8 cellular contexts compared by ENCODE assay signal in genomic region chr6:134178230-134179044, GRCh38.
A peak's percentile ranks its signal among the peaks of the same experiment; 100 is the strongest.
DNase-seq lines count a peak whose midpoint lies in the region; ATAC-seq, FAIRE-seq and TF ChIP-seq lines count a peak whose summit lies in the region.

No MANE protein-coding gene starts in this region.

- peak; percentile 26 for FAIRE-seq in astrocyte (lab: Jason Lieb, UNC)

- ATAC-seq in right cardiac atrium (peak; percentile 58 to 75), upper lobe of left lung (ENCODE audit: low FRiP score in 2 of 2) (peak; percentile 53 to 77), HG02763 (IDR thresholded peaks at IDR 0.05; ENCODE audit: unreplicated experiment) (no peak)

- H3K27ac Mint-ChIP-seq in T-helper 2 cell treated with Interferon-gamma antibody and Interleukin-4, amounts not matched to agents 5 μg/mL and 100 μg/mL, for 36 hours = peak overlapping the region; percentile 87
- H3K27ac Mint-ChIP-seq in astrocyte (ENCODE audit: unreplicated experiment) = peak overlapping the region; percentile 48

- H3K9me3 ChIP-seq in astrocyte (ENCODE audit: insufficient read depth, low read depth, low read length) (no peaks in the 10 kb centered on the region), right cardiac atrium (ENCODE audit: control insufficient read depth, low read length) (no peaks in the 10 kb centered on the region), prostate gland (no peaks in the 10 kb centered on the region), upper lobe of left lung (no peaks in the 10 kb centered on the region)

- H3K36me3 ChIP-seq in GM06990 (ENCODE audit: control insufficient read depth, insufficient read depth, low read length) = no peaks in the 10 kb centered on the region
- peaks cover 5% of the 10 kb centered on the region for H3K36me3 ChIP-seq in astrocyte (ENCODE audit: insufficient read depth, low read length)
- H3K36me3 ChIP-seq in prostate gland = no peaks in the 10 kb centered on the region
- peaks cover 0 to 5% (median 2%) of the 10 kb centered on the region in 4 donors for H3K36me3 ChIP-seq in upper lobe of left lung

- no peaks in the 10 kb centered on the region for H3K9me3 Mint-ChIP-seq in T-helper 2 cell treated with Interferon-gamma antibody and Interleukin-4, amounts not matched to agents 5 μg/mL and 100 μg/mL, for 36 hours
- H3K9me3 Mint-ChIP-seq in astrocyte (ENCODE audit: unreplicated experiment) = no peaks in the 10 kb centered on the region

- peaks cover 13% of the 10 kb centered on the region for H3K79me2 ChIP-seq in astrocyte (ENCODE audit: insufficient read depth, low read length)

- WGBS in right cardiac atrium = under 1% methylated on average over 28 of the region's 28 CpGs
- 10% methylated on average over 28 of the region's 28 CpGs for WGBS in prostate gland
- WGBS in upper lobe of left lung, 2 donors = 3 to 6% methylated on average over 25 to 28 of the region's 28 CpGs

- peaks cover 11% of the 10 kb centered on the region for H4K20me1 ChIP-seq in astrocyte (ENCODE audit: insufficient read depth, low read length)

- H3K9ac ChIP-seq in astrocyte (ENCODE audit: low read length) = peak overlapping the region; percentile 71

- DNase-seq in GM06990 (ENCODE audit: extremely low read depth, insufficient read length) = peak; percentile 35
- DNase-seq in LHCN-M2 (ENCODE audit: low read depth) = peak; percentile 90
- DNase-seq in T-helper 2 cell treated with Interferon-gamma antibody and Interleukin-4, amounts not matched to agents 5 μg/mL and 100 μg/mL, for 36 hours (ENCODE audit: low spot score) = peak; percentile 67
- DNase-seq in astrocyte (ENCODE audit: low read depth) = peak; percentile 87
- peak; percentile 81 to 89 (median 87) for DNase-seq in right cardiac atrium
- peak; percentile 76 for DNase-seq in prostate gland (ENCODE audit: low spot score)
- peak; percentile 45 to 91 for DNase-seq in upper lobe of left lung

- H3K4me3 Mint-ChIP-seq in T-helper 2 cell treated with Interferon-gamma antibody and Interleukin-4, amounts not matched to agents 5 μg/mL and 100 μg/mL, for 36 hours = peak overlapping the region; percentile 95
- peak overlapping the region; percentile 35 for H3K4me3 Mint-ChIP-seq in astrocyte (ENCODE audit: unreplicated experiment)

- peaks cover 36% of the 10 kb centered on the region for H3K4me1 Mint-ChIP-seq in T-helper 2 cell treated with Interferon-gamma antibody and Interleukin-4, amounts not matched to agents 5 μg/mL and 100 μg/mL, for 36 hours (ENCODE audit: low read depth)
- peaks cover 13% of the 10 kb centered on the region for H3K4me1 Mint-ChIP-seq in astrocyte (ENCODE audit: low read depth, unreplicated experiment)

- intact Hi-C loops in right cardiac atrium (cut with DNase I) (loop anchor here (2.0 to 10.0 kb wide), 6 partner anchors 336 to 706 kb away; no protein-coding TSS in a partner anchor), prostate gland (cut with DNase I) (loop anchor here (1.0 kb wide), 1 partner anchor 460 kb away; no protein-coding TSS in a partner anchor)

- peak in 2 of 4 donors; percentile 80 to 96 for TF ChIP-seq EP300 in upper lobe of left lung (IDR thresholded peaks at IDR 0.05)

- H3K27me3 Mint-ChIP-seq in T-helper 2 cell treated with Interferon-gamma antibody and Interleukin-4, amounts not matched to agents 5 μg/mL and 100 μg/mL, for 36 hours (ENCODE audit: low read depth) = peaks cover 7% of the 10 kb centered on the region
- H3K27me3 Mint-ChIP-seq in astrocyte (ENCODE audit: low read depth, unreplicated experiment) = no peaks in the 10 kb centered on the region

- peaks cover 24% of the 10 kb centered on the region for H3K4me1 ChIP-seq in astrocyte (ENCODE audit: insufficient read depth, low read length)
- H3K4me1 ChIP-seq in right cardiac atrium (ENCODE audit: control insufficient read depth, insufficient read depth, low read length) = peaks cover 3% of the 10 kb centered on the region
- H3K4me1 ChIP-seq in prostate gland (replicated peaks) = no peaks in the 10 kb centered on the region
- H3K4me1 ChIP-seq in upper lobe of left lung = peaks cover 15 to 31% (median 25%) of the 10 kb centered on the region in 4 donors

- TF ChIP-seq POLR2A in prostate gland (IDR thresholded peaks at IDR 0.05) (no peak), upper lobe of left lung (IDR thresholded peaks at IDR 0.05) (peak in 2 of 4 donors; percentile 1 to 43)

- H3K4me3 ChIP-seq in GM06990 (replicated peaks; ENCODE audit: low read depth, low read length) (peak overlapping the region; percentile 51), astrocyte (ENCODE audit: insufficient read depth, low read depth, low read length) (peak overlapping the region; percentile 49), right cardiac atrium (ENCODE audit: low read length) (peak overlapping the region; percentile 8), prostate gland (peak overlapping the region in 1 of 2 donors; percentile 5), upper lobe of left lung (peak overlapping the region in 3 of 4 donors; percentile 72 to 81 (median 77))

- peak overlapping the region; percentile 71 for H3K27ac ChIP-seq in astrocyte (ENCODE audit: low read depth, low read length)
- H3K27ac ChIP-seq in right cardiac atrium (ENCODE audit: low read length) = peak overlapping the region; percentile 55
- H3K27ac ChIP-seq in prostate gland = peak overlapping the region in 1 of 2 donors; percentile 22
- peak overlapping the region; percentile 97 to 100 (median 99) for H3K27ac ChIP-seq in upper lobe of left lung

- peak overlapping the region; percentile 80 for H3K4me2 ChIP-seq in astrocyte (ENCODE audit: low read length)

- H2AFZ ChIP-seq in astrocyte (ENCODE audit: low read depth, low read length) = peak overlapping the region; percentile 77

- H3K36me3 Mint-ChIP-seq in T-helper 2 cell treated with Interferon-gamma antibody and Interleukin-4, amounts not matched to agents 5 μg/mL and 100 μg/mL, for 36 hours (ENCODE audit: low read depth) = peaks cover 5% of the 10 kb centered on the region
- peaks cover 3% of the 10 kb centered on the region for H3K36me3 Mint-ChIP-seq in astrocyte (ENCODE audit: low read depth, unreplicated experiment)

- H3K27me3 ChIP-seq in GM06990 (replicated peaks; ENCODE audit: control insufficient read depth, insufficient read depth, low read length) = no peaks in the 10 kb centered on the region; the same call in 1 of the 2 replicates
- no peaks in the 10 kb centered on the region for H3K27me3 ChIP-seq in astrocyte (ENCODE audit: insufficient read depth, low read length)
- H3K27me3 ChIP-seq in right cardiac atrium (ENCODE audit: control insufficient read depth, insufficient read depth) = no peaks in the 10 kb centered on the region
- H3K27me3 ChIP-seq in prostate gland (replicated peaks; ENCODE audit: insufficient read depth) = no peaks in the 10 kb centered on the region
- H3K27me3 ChIP-seq in upper lobe of left lung = no peaks in the 10 kb centered on the region

- TF ChIP-seq CTCF in GM06990 (IDR thresholded peaks at IDR 0.05; ENCODE audit: insufficient read depth, low read length, poor library complexity, severe bottlenecking) (peak; percentile 75), astrocyte (IDR thresholded peaks at IDR 0.05; ENCODE audit: insufficient read depth, low read depth, low read length) (peak; percentile 94), prostate gland (IDR thresholded peaks at IDR 0.05) (peak; percentile 17 to 80 (median 66)), upper lobe of left lung (IDR thresholded peaks at IDR 0.05) (peak; percentile 65 to 86 (median 76))

Comparison
In these comparisons a context has a peak if more than half of its experiments do, and no peak if none do; other contexts are left out.
1. DNase-seq: peak in every context shown above with its lines; median percentile 90 in LHCN-M2; 87 in astrocyte; 87 in right cardiac atrium; 76 in prostate gland; 68 in upper lobe of left lung; 67 in T-helper 2 cell treated with Interferon-gamma antibody and Interleukin-4, amounts not matched to agents 5 μg/mL and 100 μg/mL, for 36 hours; 35 in GM06990.